In the genomic region with DNA sequence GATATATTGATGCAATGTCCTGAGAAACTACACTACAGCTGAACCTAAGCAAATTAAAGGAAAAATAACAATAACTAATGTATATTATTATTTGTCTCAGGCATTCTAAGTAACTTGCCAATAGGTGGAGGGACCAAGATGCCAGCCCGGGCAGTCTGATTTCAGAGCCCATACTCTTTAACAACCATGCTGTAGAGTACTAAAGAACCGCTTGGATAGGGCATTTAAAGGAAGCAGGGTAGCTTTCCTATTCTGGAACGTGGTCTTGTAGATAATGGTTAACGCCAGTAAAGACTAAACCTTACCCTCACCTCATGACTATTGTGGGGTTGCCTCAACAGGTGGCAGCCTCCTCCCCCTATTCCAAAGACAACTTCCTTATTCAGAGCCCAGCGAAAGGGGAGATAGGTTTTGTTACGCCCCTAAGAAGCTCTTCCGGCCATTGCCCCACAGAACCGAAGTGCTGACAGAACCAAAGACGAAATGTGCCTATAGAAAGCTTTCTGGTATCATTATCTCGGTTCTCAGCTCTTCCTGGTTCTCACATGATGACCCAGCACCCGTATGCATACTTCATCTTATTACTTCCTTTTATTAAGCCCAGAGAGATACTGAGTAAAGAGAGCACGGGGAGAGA, we compare ENCODE assay signal across 1 cellular context.
TF ChIP-seq lines count a peak whose summit lies in the region.

No MANE protein-coding gene starts in this region.

TF ChIP-seq in H1, 55 proteins besides CTCF, POLR2A, EP300 and RAD21 (continued from another document):
- TF ChIP-seq SP4 (IDR thresholded peaks at IDR 0.05; ENCODE audit: low read length) (0 out of 2 replicates have a peak, but pooled peaks have one; percentile 52), BACH1 (IDR thresholded peaks at IDR 0.05; ENCODE audit: low read length) (no peak), EGR1 (IDR thresholded peaks at IDR 0.05; ENCODE audit: borderline replicate concordance, low read depth, low read length) (no peak)
TF ChIP-seq in H1: peak in this region for 4.
